Comparison of ENCODE assay signal across 21 cellular contexts in the genomic region with DNA sequence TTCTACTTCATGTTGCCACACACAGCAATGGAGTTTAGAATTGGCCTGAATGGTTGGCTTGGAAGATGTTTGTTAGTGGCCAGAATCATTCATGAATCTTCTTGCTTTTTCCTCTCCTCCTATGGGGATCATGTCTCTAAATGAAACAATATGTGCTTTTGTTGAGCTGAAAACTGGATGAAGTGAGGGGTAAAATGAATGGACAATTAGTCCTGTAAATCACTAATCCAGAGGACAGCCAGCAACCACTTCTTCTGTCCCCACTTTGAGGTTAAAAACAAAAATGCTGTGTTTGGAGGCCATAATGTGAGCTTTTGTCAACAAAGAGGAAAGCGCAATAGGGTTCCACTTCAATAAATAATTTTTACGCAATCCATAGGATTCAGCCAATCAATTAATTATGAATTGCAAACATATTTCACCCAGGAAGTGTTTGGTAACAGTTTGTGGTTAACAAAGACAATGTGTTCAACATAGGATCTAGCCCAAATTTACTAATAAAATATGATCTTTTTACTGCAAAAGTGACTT. TPM values are rescaled to one million over a fixed set of nuclear protein-coding genes. Genes with fewer than 3 reads are reported as not detected.
"Had no signal": no experiment of that assay in that cellular context is flagged by ENCODE, and none has a peak within 500 bp of the region (broad histone marks: within the 10 kb centered on the region; RNA-seq: fewer than 3 reads in every experiment).

No MANE protein-coding gene starts in this region.

- DNase-seq: activated CD4-positive, alpha-beta memory T cell treated with anti-CD3 and anti-CD28 coated beads, Interleukin-2, amount 10 ng/mL, durations not matched to agents 7 days and 5 days; activated CD4-positive, alpha-beta T cell treated with anti-CD3 and anti-CD28 coated beads, Interleukin-2, amount 50 U/mL, for 1 hour; activated naive CD4-positive, alpha-beta T cell treated with anti-CD3 and anti-CD28 coated beads, Interleukin-2, amount 50 U/mL, for 16 hours; activated T-cell treated with anti-CD3 and anti-CD28 coated beads for 4 hours; aorta; caudate nucleus; KG1; MG63; MV-4-11; NCI-H1092 treated with DMSO at 0.1 percent for 48 hours; NCI-H1436 treated with DMSO at 0.1 percent for 48 hours; NCI-H187; NCI-H2081; NCI-H446; NCI-H524; NCI-H82; SIG-M5; T-cell; T1000; WERI-Rb-1 had no signal

- H3K9me3 Mint-ChIP-seq: activated CD4-positive, alpha-beta memory T cell treated with anti-CD3 and anti-CD28 coated beads, Interleukin-2, amount 10 ng/mL, durations not matched to agents 7 days and 5 days; T-cell had no signal

- H3K27ac Mint-ChIP-seq: activated CD4-positive, alpha-beta memory T cell treated with anti-CD3 and anti-CD28 coated beads, Interleukin-2, amount 10 ng/mL, durations not matched to agents 7 days and 5 days had no signal

RNA-seq across cellular contexts. Expression of a gene that starts 30.3 kb away (rescaled TPM):
- total RNA-seq: OCI-LY7 had no signal
